ENCODE assay signal across 1 cellular context in genomic region chrX:139877710-139878414, GRCh38.
TF ChIP-seq lines count a peak whose summit lies in the region.

No MANE protein-coding gene starts in this region.

TF ChIP-seq in HCT116, 20 proteins besides CTCF, POLR2A, EP300 and RAD21 (continued from another document):
- no peak for TF ChIP-seq CEBPB (IDR thresholded peaks at IDR 0.05; ENCODE audit: low read depth)
